ENCODE assay signal across 31 cellular contexts in genomic region chr4:165609653-165610052, GRCh38.
"Had no signal": no experiment of that assay in that cellular context is flagged by ENCODE, and none has a peak within 500 bp of the region (broad histone marks: within the 10 kb centered on the region; RNA-seq: fewer than 3 reads in every experiment).

No MANE protein-coding gene starts in this region.

- H3K27me3 ChIP-seq: pancreas, suprapubic skin, tibial artery, upper lobe of right lung had no signal

- ATAC-seq: natural killer cell; pancreas; right cardiac atrium; sciatic nerve; stimulated activated effector memory CD8-positive, alpha-beta T cell treated with anti-CD3 and anti-CD28 coated beads, Interleukin-12 subunit alpha, Interleukin-12 subunit beta, amount 100 ng/mL, for 72 hours; upper lobe of right lung had no signal

- H3K36me3 Mint-ChIP-seq: immature natural killer cell; mesothelial cell of epicardium; naive B cell; natural killer cell; stimulated activated effector memory CD8-positive, alpha-beta T cell treated with anti-CD3 and anti-CD28 coated beads, Interleukin-12 subunit alpha, Interleukin-12 subunit beta, amount 100 ng/mL, for 72 hours had no signal

- H3K27ac Mint-ChIP-seq: mesothelial cell of epicardium; naive B cell; natural killer cell; nephron progenitor cell; stimulated activated effector memory CD8-positive, alpha-beta T cell treated with anti-CD3 and anti-CD28 coated beads, Interleukin-12 subunit alpha, Interleukin-12 subunit beta, amount 100 ng/mL, for 72 hours; stimulated activated naive CD8-positive, alpha-beta T cell treated with anti-CD3 and anti-CD28 coated beads, Interleukin-15, Interleukin-2, amounts not matched to agents 100 ng/mL and 50 ng/mL, for 24 hours had no signal

- H3K27me3 Mint-ChIP-seq: stimulated activated naive CD8-positive, alpha-beta T cell treated with anti-CD3 and anti-CD28 coated beads, Interleukin-15, Interleukin-2, amounts not matched to agents 100 ng/mL and 50 ng/mL, for 24 hours had no signal

- H3K4me3 ChIP-seq: lung, pancreas, prostate gland, skin epidermis, suprapubic skin, thoracic aorta, tibial artery, upper lobe of right lung had no signal

- DNase-seq: head of caudate nucleus; hypothalamus; immature natural killer cell; islet precursor cell; left ventricle myocardium inferior; mesendoderm; naive B cell; natural killer cell; nephron progenitor cell; nucleus accumbens; pancreas; posterior cingulate gyrus; retina; right cardiac atrium; stimulated activated CD4-positive, alpha-beta T cell treated with anti-CD3 and anti-CD28 coated beads, Interleukin-12 subunit alpha, Interleukin-12 subunit beta, amount 100 ng/mL, for 4 hours; stimulated activated CD4-positive, alpha-beta T cell treated with anti-CD3 and anti-CD28 coated beads, Interleukin-15, amount 100 ng/mL, for 24 hours; stimulated activated CD4-positive, alpha-beta T cell treated with anti-CD3 and anti-CD28 coated beads, Interleukin-4, amount 100 ng/mL, for 24 hours; stimulated activated naive CD4-positive, alpha-beta T cell; tibial artery; trophoblast cell; upper lobe of right lung had no signal

- H3K4me1 ChIP-seq: pancreas, prostate gland, suprapubic skin, tibial artery, upper lobe of right lung had no signal

- H3K9me3 Mint-ChIP-seq: mesothelial cell of epicardium, nephron progenitor cell had no signal

- FAIRE-seq: pancreas, urothelium cell line had no signal

- H3K36me3 ChIP-seq: left ventricle myocardium inferior, pancreas, prostate gland, suprapubic skin, thoracic aorta, tibial artery, upper lobe of right lung had no signal

- H3K27ac ChIP-seq: left ventricle myocardium inferior, pancreas, prostate gland, skin epidermis, suprapubic skin, thoracic aorta, tibial artery, upper lobe of right lung had no signal

- H3K9me3 ChIP-seq: left ventricle myocardium inferior, pancreas, prostate gland, suprapubic skin, thoracic aorta, tibial artery, upper lobe of right lung had no signal

- H3K4me1 Mint-ChIP-seq: mesothelial cell of epicardium, natural killer cell had no signal

- H3K4me3 Mint-ChIP-seq: immature natural killer cell; mesothelial cell of epicardium; naive B cell; natural killer cell; nephron progenitor cell; stimulated activated effector memory CD8-positive, alpha-beta T cell treated with anti-CD3 and anti-CD28 coated beads, Interleukin-12 subunit alpha, Interleukin-12 subunit beta, amount 100 ng/mL, for 72 hours; stimulated activated naive CD8-positive, alpha-beta T cell treated with anti-CD3 and anti-CD28 coated beads, Interleukin-15, Interleukin-2, amounts not matched to agents 100 ng/mL and 50 ng/mL, for 24 hours had no signal
